Comparison of ENCODE assay signal across 18 cellular contexts in the genomic region with DNA sequence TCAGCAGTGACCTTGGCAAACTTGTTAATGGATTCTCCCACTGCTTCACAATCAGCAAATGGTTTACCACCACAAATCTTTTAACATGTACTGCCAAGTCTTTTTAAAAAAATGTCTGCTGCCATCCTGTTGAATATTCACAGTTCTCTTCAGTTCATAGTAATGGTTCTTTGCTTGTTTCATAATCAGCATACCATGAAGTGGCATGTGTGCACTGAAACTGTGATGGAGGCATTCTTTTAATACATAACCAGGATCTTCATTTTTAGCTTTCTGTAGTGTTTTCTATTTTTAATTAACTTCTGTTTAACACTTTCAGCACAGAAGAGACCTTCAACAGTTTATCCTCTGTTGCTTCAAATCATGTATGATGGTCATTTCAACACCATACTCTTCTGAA.
DNase-seq lines count a peak whose midpoint lies in the region; ATAC-seq and TF ChIP-seq lines count a peak whose summit lies in the region.
"Had no signal": no experiment of that assay in that cellular context is flagged by ENCODE, and none has a peak within 500 bp of the region (broad histone marks: within the 10 kb centered on the region; RNA-seq: fewer than 3 reads in every experiment).

No MANE protein-coding gene starts in this region.

- no peaks in the 10 kb centered on the region for H3F3A ChIP-seq in Loucy (ENCODE audit: low read depth)

- H3K4me2 ChIP-seq in Loucy (ENCODE audit: low read depth, low read length, poor library complexity, severe bottlenecking): no peak overlapping the region

- H3K36me3 ChIP-seq in Loucy (ENCODE audit: insufficient read depth, low read length) (no peaks in the 10 kb centered on the region), heart right ventricle (no peaks in the 10 kb centered on the region), vagina (no peaks in the 10 kb centered on the region)

- no peaks in the 10 kb centered on the region for H3K9me2 ChIP-seq in Loucy (replicated peaks; ENCODE audit: low read depth, low read length)

- TF ChIP-seq CTCF in Loucy (conservative IDR thresholded peaks at IDR 0.05; ENCODE audit: low read length) (no peak), heart right ventricle (IDR thresholded peaks at IDR 0.05) (no peak), vagina (IDR thresholded peaks at IDR 0.05) (no peak)

- H3K27me3 ChIP-seq in Loucy (ENCODE audit: insufficient read depth, low read length, poor library complexity, severe bottlenecking) (no peaks in the 10 kb centered on the region), heart right ventricle (no peaks in the 10 kb centered on the region), vagina (no peaks in the 10 kb centered on the region)

- H3K9me3 ChIP-seq in Loucy (ENCODE audit: insufficient read depth, low read depth, low read length) (no peaks in the 10 kb centered on the region), heart right ventricle (peaks cover 0 to 7% (median 0%) of the 10 kb centered on the region in 11 donors), vagina (no peaks in the 10 kb centered on the region)

- H4K20me1 ChIP-seq in Loucy (ENCODE audit: insufficient read depth, low read length, poor library complexity, severe bottlenecking): no peaks in the 10 kb centered on the region

- DNase-seq in heart right ventricle (no peak), vagina (ENCODE audit: extremely low spot score in 2 of 2) (no peak)
- no peak for DNase-seq in stimulated activated CD4-positive, alpha-beta T cell treated with anti-CD3 and anti-CD28 coated beads, Interleukin-4, amount 100 ng/mL, for 4 hours
- DNase-seq: activated CD4-positive, alpha-beta memory T cell treated with anti-CD3 and anti-CD28 coated beads for 36 hours; anterior cingulate cortex; cortex of kidney; erythroblast; HCEC 1CT; KG1; NCI-H510A; small intestine; stimulated activated naive CD8-positive, alpha-beta T cell treated with anti-CD3 and anti-CD28 coated beads, Interleukin-15, amount 100 ng/mL, for 72 hours had no signal

- H3K4me1 ChIP-seq in Loucy (ENCODE audit: insufficient read depth, low read length, poor library complexity, severe bottlenecking) (peaks cover 3% of the 10 kb centered on the region), heart right ventricle (no peaks in the 10 kb centered on the region), vagina (no peaks in the 10 kb centered on the region)

- no peak overlapping the region for H3K4me3 ChIP-seq in Loucy (ENCODE audit: low read length, poor library complexity, severe bottlenecking)
- no peak overlapping the region for H3K4me3 ChIP-seq in heart right ventricle
- H3K4me3 ChIP-seq in vagina: no peak overlapping the region
- H3K4me3 ChIP-seq: SK-N-MC had no signal

- no peak for TF ChIP-seq POLR2A in vagina (IDR thresholded peaks at IDR 0.05)

- ATAC-seq in GM18508 (IDR thresholded peaks at IDR 0.05; ENCODE audit: insufficient read depth, unreplicated experiment) (peak; percentile 71), GM21390 (IDR thresholded peaks at IDR 0.05; ENCODE audit: unreplicated experiment) (peak; percentile 69), HG02981 (IDR thresholded peaks at IDR 0.05; ENCODE audit: unreplicated experiment) (peak; percentile 88), heart right ventricle (no peak), GM19035 (IDR thresholded peaks at IDR 0.05; ENCODE audit: unreplicated experiment) (no peak)
- ATAC-seq: stimulated activated naive CD8-positive, alpha-beta T cell treated with anti-CD3 and anti-CD28 coated beads, Interleukin-15, amount 100 ng/mL, for 72 hours had no signal

- H2AFZ ChIP-seq in Loucy (ENCODE audit: low read length): peak overlapping the region; percentile 15; the same call in 1 of the 2 replicates

- no peak overlapping the region for H3K27ac ChIP-seq in heart right ventricle
- no peak overlapping the region for H3K27ac ChIP-seq in vagina
- H3K27ac ChIP-seq: SK-N-MC had no signal

- intact Hi-C loops in heart right ventricle (cut with DNase I): loop anchor here in 1 of 10 donors (10.0 kb wide), 1 partner anchor 165 kb away; no protein-coding TSS in a partner anchor
- intact Hi-C loops in vagina (cut with DNase I): no loop called here

- no peak overlapping the region for H3K9ac ChIP-seq in Loucy (ENCODE audit: low read depth, low read length, poor library complexity, severe bottlenecking)

- no peaks in the 10 kb centered on the region for H3K79me2 ChIP-seq in Loucy (ENCODE audit: insufficient read depth, low read length)

Comparison
In these comparisons a context has a peak if more than half of its experiments do, and no peak if none do; other contexts are left out.
1. ATAC-seq: peak in GM18508 (single experiment), GM21390 (single experiment) and HG02981 (single experiment); none in heart right ventricle (0 of 8) and GM19035 (single experiment).